In genomic region chr2:202035089-202035940, GRCh38 we compare ENCODE assay signal across 8 cellular contexts. TPM values are rescaled to one million over a fixed set of nuclear protein-coding genes. Genes with fewer than 3 reads are reported as not detected.
DNase-seq lines count a peak whose midpoint lies in the region; ATAC-seq and TF ChIP-seq lines count a peak whose summit lies in the region.

No MANE protein-coding gene starts in this region.

- H3K14ac ChIP-seq in H9 (ENCODE audit: insufficient read depth, low read length): peak overlapping the region; percentile 74

- no peak overlapping the region for H2AK5ac ChIP-seq in H9 (ENCODE audit: insufficient read length, low read length)

- no peak overlapping the region for H3K4me3 Mint-ChIP-seq in H9
- no peak overlapping the region for H3K4me3 Mint-ChIP-seq in neural crest cell

- no CpG with 5 or more reads among the region's 78 CpGs for WGBS in H9 (ENCODE audit: extremely low coverage, insufficient read length, low lambda C conversion rate)

- no peak overlapping the region for H2BK20ac ChIP-seq in H9 (ENCODE audit: low read depth, low read length, poor library complexity, severe bottlenecking)

- H3K27me3 ChIP-seq in H9 (ENCODE audit: insufficient read depth, low read length): no peaks in the 10 kb centered on the region

- H4K8ac ChIP-seq in H9 (replicated peaks; ENCODE audit: insufficient read length, low read depth, low read length): no peak overlapping the region

- H4K5ac ChIP-seq in H9 (ENCODE audit: insufficient read length, low read depth, low read length): no peak overlapping the region

- DNase-seq in H9 (peak; percentile 54), fibroblast of peridontal ligament (ENCODE audit: extremely low read depth) (peak; percentile 87), neural crest cell (ENCODE audit: low read depth, low spot score) (peak; percentile 67), hippocampal formation (lab: John Stamatoyannopoulos, UW) (no peak), ACHN (no peak)
- DNase-seq in activated CD4-positive, alpha-beta T cell treated with anti-CD3 and anti-CD28 coated beads, Interleukin-2, amount 50 U/mL, for 48 hours: peak; percentile 40 to 49

- H3T11ph ChIP-seq in H9 (ENCODE audit: low read length): no peak overlapping the region

- H3K56ac ChIP-seq in H9 (ENCODE audit: insufficient read length, low read depth, low read length): no peak overlapping the region

- H4K91ac ChIP-seq in H9 (ENCODE audit: insufficient read length, low read depth, low read length): no peak overlapping the region

- in situ Hi-C loops in ACHN (cut with HindIII; ENCODE audit: low pct_ligation_motif_present, low pct_unique_long_range_greater_than_20kb, low sequenced_read_pairs): no loop called here

- H3K9me3 Mint-ChIP-seq in H9: peaks cover 0 to 4% of the 10 kb centered on the region in 2 experiments; a peak in 2 of 5 replicates
- no peaks in the 10 kb centered on the region for H3K9me3 Mint-ChIP-seq in neural crest cell

- no peak overlapping the region for H2AFZ ChIP-seq in H9 (ENCODE audit: low read length)

- H3K27me3 Mint-ChIP-seq in H9 (ENCODE audit: low read depth) (no peaks in the 10 kb centered on the region; the same call in 1 of the 2 replicates), neural crest cell (ENCODE audit: low read depth) (peaks cover 4% of the 10 kb centered on the region)

- peaks cover 41 to 48% of the 10 kb centered on the region in 2 experiments for H3K4me1 Mint-ChIP-seq in H9
- peaks cover 25% of the 10 kb centered on the region for H3K4me1 Mint-ChIP-seq in neural crest cell

- H3K23ac ChIP-seq in H9 (ENCODE audit: insufficient read length, low read depth, low read length): no peak overlapping the region

- no peaks in the 10 kb centered on the region for H4K20me1 ChIP-seq in H9 (ENCODE audit: control insufficient read depth, insufficient read depth, insufficient read length)

- no peak overlapping the region for H2BK12ac ChIP-seq in H9 (ENCODE audit: insufficient read length, low read depth, low read length)

- H3K79me2 ChIP-seq in H9 (ENCODE audit: insufficient read depth, low read length): peaks cover 39% of the 10 kb centered on the region; the same call in 1 of the 2 replicates

- no peak overlapping the region for H2BK15ac ChIP-seq in H9 (ENCODE audit: low read depth, low read length)

- no peak overlapping the region for H2BK5ac ChIP-seq in H9 (ENCODE audit: insufficient read length, low read length)

- H3K4me2 ChIP-seq in H9 (ENCODE audit: insufficient read depth, insufficient read length, low read length): peak overlapping the region; percentile 83

- H3K4me1 ChIP-seq in H9 (ENCODE audit: insufficient read depth, low read length): peaks cover 8% of the 10 kb centered on the region

- H3K27ac Mint-ChIP-seq in H9: peak overlapping the region in 2 of 3 experiments; percentile 61 to 91; a peak in 3 of 7 replicates
- H3K27ac Mint-ChIP-seq in neural crest cell (ENCODE audit: unreplicated experiment): no peak overlapping the region

- no peaks in the 10 kb centered on the region for H3K9me3 ChIP-seq in H9 (ENCODE audit: control insufficient read depth, low read depth, low read length)

- no peak overlapping the region for H3K27ac ChIP-seq in H9 (ENCODE audit: insufficient read length, low read depth, low read length)

- no peak overlapping the region for H3K4ac ChIP-seq in H9 (ENCODE audit: low read depth, low read length)

- H3K23me2 ChIP-seq in H9 (ENCODE audit: insufficient read length, low read depth, low read length, poor library complexity, severe bottlenecking): peaks cover 16% of the 10 kb centered on the region

- peak; percentile 67 for TF ChIP-seq CTCF in H9 (conservative IDR thresholded peaks at IDR 0.05)
- TF ChIP-seq CTCF in neural crest cell (conservative IDR thresholded peaks at IDR 0.05): peak; percentile 64

- H2BK120ac ChIP-seq in H9 (ENCODE audit: low read depth, low read length, poor library complexity, severe bottlenecking): no peak overlapping the region

- ATAC-seq in GM18520 (IDR thresholded peaks at IDR 0.05; ENCODE audit: unreplicated experiment) (no peak), GM21717 (IDR thresholded peaks at IDR 0.05; ENCODE audit: unreplicated experiment) (no peak)

- peak overlapping the region; percentile 93 for H3K9ac ChIP-seq in H9 (ENCODE audit: extremely low read depth, insufficient read length, low read length)

- no peaks in the 10 kb centered on the region for H3K79me1 ChIP-seq in H9 (ENCODE audit: insufficient read depth, low read depth, low read length, poor library complexity, severe bottlenecking)

- H3K36me3 Mint-ChIP-seq in H9 (ENCODE audit: insufficient read depth in 1 of 3, low read depth in 3 of 3) (peaks cover 6 to 17% (median 12%) of the 10 kb centered on the region in 3 experiments), neural crest cell (ENCODE audit: low read depth) (peaks cover 2% of the 10 kb centered on the region)

- H3K18ac ChIP-seq in H9 (ENCODE audit: insufficient read length, low read depth, low read length): peak overlapping the region; percentile 23

RNA-seq across cellular contexts. Expression of gene FZD7, which starts 1.7 kb away (rescaled TPM):
- total RNA-seq in H9 (2021) (302 and 309 TPM in 2 replicates), neural crest cell (89.1 and 91.0 TPM in 2 replicates)

RNA-seq across cellular contexts. Expression of gene KIAA2012, which starts 37.7 kb away (rescaled TPM):
- not detected in 2 replicates for total RNA-seq in H9 (2021)
- total RNA-seq in neural crest cell: 0.07 and 0.34 TPM in 2 replicates

Comparison
In these comparisons a context has a peak if more than half of its experiments do, and no peak if none do; other contexts are left out.
1. DNase-seq: peak in H9 (single experiment), activated CD4-positive, alpha-beta T cell treated with anti-CD3 and anti-CD28 coated beads, Interleukin-2, amount 50 U/mL, for 48 hours (2 of 2), fibroblast of peridontal ligament (single experiment) and neural crest cell (single experiment); none in hippocampal formation (0 of 2) and ACHN (single experiment).